11 cellular contexts compared by ENCODE assay signal in the genomic region with DNA sequence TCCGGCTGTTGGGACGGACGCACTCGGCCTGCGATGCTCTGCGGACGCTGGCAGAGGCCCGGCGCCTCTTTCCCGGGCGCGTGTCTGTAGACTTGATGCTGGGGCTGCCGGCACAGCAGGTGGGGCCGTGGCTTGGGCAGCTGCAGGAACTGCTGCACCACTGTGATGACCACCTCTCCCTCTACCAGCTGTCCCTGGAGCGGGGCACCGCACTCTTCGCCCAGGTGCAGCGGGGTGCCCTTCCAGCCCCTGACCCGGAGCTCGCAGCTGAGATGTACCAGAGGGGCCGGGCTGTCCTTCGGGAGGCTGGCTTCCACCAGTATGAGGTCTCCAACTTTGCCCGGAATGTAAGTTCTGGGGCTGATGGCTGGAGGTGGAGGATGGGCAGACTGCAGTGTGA. TPM values are rescaled to one million over a fixed set of nuclear protein-coding genes. Genes with fewer than 3 reads are reported as not detected.
A peak's percentile ranks its signal among the peaks of the same experiment; 100 is the strongest.
DNase-seq lines count a peak whose midpoint lies in the region; ATAC-seq, FAIRE-seq and TF ChIP-seq lines count a peak whose summit lies in the region.
"Had no signal": no experiment of that assay in that cellular context is flagged by ENCODE, and none has a peak within 500 bp of the region (broad histone marks: within the 10 kb centered on the region; RNA-seq: fewer than 3 reads in every experiment).

No MANE protein-coding gene starts in this region.

- ATAC-seq in K562 (no peak), GM19328 (IDR thresholded peaks at IDR 0.05; ENCODE audit: unreplicated experiment) (no peak), HG03175 (IDR thresholded peaks at IDR 0.05; ENCODE audit: unreplicated experiment) (no peak)

- in situ Hi-C loops in K562 (cut with MboI) = no loop called here

- H4K20me1 ChIP-seq in KMS-11 (ENCODE audit: insufficient read depth) (no peaks in the 10 kb centered on the region), K562 (replicated peaks; ENCODE audit: control insufficient read depth, insufficient read depth, low read length) (no peaks in the 10 kb centered on the region)

- H3K4me2 ChIP-seq in KMS-11 = peak overlapping the region; percentile 64; the same call in 1 of the 2 replicates
- no peak overlapping the region for H3K4me2 ChIP-seq in K562 (ENCODE audit: insufficient read depth, low read length)

- no peaks in the 10 kb centered on the region for H3K27me3 ChIP-seq in KMS-11 (ENCODE audit: insufficient read depth, low read depth)
- no peaks in the 10 kb centered on the region for H3K27me3 ChIP-seq in K562 (ENCODE audit: control insufficient read depth in 2 of 2, insufficient read depth in 2 of 2, low read length in 2 of 2)
- H3K27me3 ChIP-seq in muscle layer of duodenum (ENCODE audit: low read depth, low read length) = no peaks in the 10 kb centered on the region
- no peaks in the 10 kb centered on the region for H3K27me3 ChIP-seq in subcutaneous abdominal adipose tissue (ENCODE audit: control insufficient read depth in 5 of 5, insufficient read depth in 4 of 5, low read length in 5 of 5)
- H3K27me3 ChIP-seq: left lung had no signal

- no peaks in the 10 kb centered on the region for H3K9me3 ChIP-seq in K562 (replicated peaks; ENCODE audit: control insufficient read depth, insufficient read depth, low read depth, low read length)
- no peaks in the 10 kb centered on the region for H3K9me3 ChIP-seq in muscle layer of duodenum (ENCODE audit: control insufficient read depth in 1 of 2, low read length in 2 of 2)
- no peaks in the 10 kb centered on the region for H3K9me3 ChIP-seq in subcutaneous abdominal adipose tissue (ENCODE audit: control insufficient read depth in 5 of 5, low read length in 5 of 5)
- H3K9me3 ChIP-seq: left lung had no signal

- TF ChIP-seq POLR2A in K562 (conservative IDR thresholded peaks at IDR 0.05) = no peak

- H3K4me1 ChIP-seq in KMS-11 (ENCODE audit: low read depth, poor library complexity, severe bottlenecking) (peaks cover 26% of the 10 kb centered on the region), K562 (replicated peaks in 1 of 2; ENCODE audit: control insufficient read depth in 2 of 2, insufficient read depth in 2 of 2, low read length in 2 of 2) (peaks cover 9 to 28% of the 10 kb centered on the region in 2 experiments; a peak in 4 of 5 replicates), muscle layer of duodenum (ENCODE audit: control insufficient read depth in 1 of 2, insufficient read depth in 2 of 2, low read length in 2 of 2) (peaks cover 0 to 28% of the 10 kb centered on the region in 2 donors), subcutaneous abdominal adipose tissue (ENCODE audit: control insufficient read depth in 5 of 5, insufficient read depth in 5 of 5, low read length in 5 of 5) (peaks cover 12 to 49% (median 42%) of the 10 kb centered on the region in 5 donors)

- intact Hi-C loops in K562 (cut with micrococcal nuclease) = loop anchor here (1.0 to 5.0 kb wide), 5 partner anchors 65 to 360 kb away; a partner anchor contains a TSS

- WGBS in K562 (ENCODE audit: insufficient coverage, low coverage, missing lambda C conversion rate) = 67% methylated on average over 18 of the region's 23 CpGs

- POLR2A ChIA-PET in K562 (lab: Yijun Ruan, JAX) = interaction anchor here (1.1 kb wide), 1 partner anchor 40 kb away, joined by 3 read pairs; no protein-coding TSS in a partner anchor

- TF ChIP-seq EP300 in K562 (IDR thresholded peaks at IDR 0.05; ENCODE audit: low read length) = no peak

- CTCF ChIA-PET in K562 (lab: Yijun Ruan, JAX; ENCODE audit: low intra/inter-chr PET ratio) = interaction anchor here (0.7 to 1.2 kb wide), 5 partner anchors 65 to 359 kb away, joined by 3 to 6 read pairs (median 5); a partner anchor contains a TSS

- BruUV-seq in K562 (replicated peaks; lab: Mats Ljungman, UMichigan) = no TSS peak

- TF ChIP-seq CTCF in KMS-11 (conservative IDR thresholded peaks at IDR 0.05; ENCODE audit: low read depth, low read length) = no peak
- TF ChIP-seq CTCF in K562 (IDR thresholded peaks at IDR 0.05 in 2 of 3, conservative IDR thresholded peaks at IDR 0.05 in 1 of 3; ENCODE audit: insufficient read depth in 2 of 3, low read depth in 1 of 3, low read length in 3 of 3) = no peak

- H3K79me2 ChIP-seq in KMS-11 (ENCODE audit: insufficient read depth, low read depth) = peaks cover 11% of the 10 kb centered on the region; the same call in 1 of the 2 replicates
- H3K79me2 ChIP-seq in K562 (ENCODE audit: control insufficient read depth, insufficient read depth, low read length) = peaks cover 18% of the 10 kb centered on the region

- H2AFZ ChIP-seq in KMS-11 (ENCODE audit: low read depth) (no peak overlapping the region), K562 (ENCODE audit: low read depth, low read length) (no peak overlapping the region)

- H3K36me3 ChIP-seq in KMS-11 (ENCODE audit: insufficient read depth) = no peaks in the 10 kb centered on the region
- peaks cover 53% of the 10 kb centered on the region for H3K36me3 ChIP-seq in K562 (ENCODE audit: control insufficient read depth, insufficient read depth, low read length)
- peaks cover 24 to 31% of the 10 kb centered on the region in 2 donors for H3K36me3 ChIP-seq in muscle layer of duodenum (ENCODE audit: control insufficient read depth in 1 of 2, insufficient read depth in 2 of 2, low read length in 2 of 2)
- H3K36me3 ChIP-seq in subcutaneous abdominal adipose tissue (ENCODE audit: control insufficient read depth in 5 of 5, insufficient read depth in 5 of 5, low read length in 5 of 5) = peaks cover 4 to 40% (median 33%) of the 10 kb centered on the region in 5 donors

- DNase-seq in K562 (ENCODE audit: extremely low read depth in 1 of 4, low spot score in 3 of 4) = no peak
- DNase-seq in middle frontal gyrus (ENCODE audit: extremely low spot score, low spot score) = no peak

- FAIRE-seq in K562 (lab: Jason Lieb, UNC) = no peak

- H3K9ac ChIP-seq in KMS-11 (no peak overlapping the region), K562 (ENCODE audit: insufficient read depth in 1 of 2, low read depth in 2 of 2, low read length in 2 of 2) (peak overlapping the region in 1 of 2 experiments; percentile 82; a peak in 2 of 4 replicates), subcutaneous abdominal adipose tissue (ENCODE audit: low read length in 5 of 5) (peak overlapping the region in 3 of 5 donors; percentile 4 to 68 (median 8))

- no peaks in the 10 kb centered on the region for H3K9me1 ChIP-seq in K562 (ENCODE audit: control insufficient read depth, insufficient read depth, low read length)

- H3K27ac ChIP-seq in KMS-11 = no peak overlapping the region
- H3K27ac ChIP-seq in K562 (ENCODE audit: extremely low read depth, low read depth, low read length) = no peak overlapping the region
- H3K27ac ChIP-seq in muscle layer of duodenum (ENCODE audit: low read length) = peak overlapping the region; percentile 63
- peak overlapping the region; percentile 85 for H3K27ac ChIP-seq in subcutaneous abdominal adipose tissue (ENCODE audit: low read depth, low read length)

- no peak for TF ChIP-seq RAD21 in K562 (CRISPR knock-in tag; conservative IDR thresholded peaks at IDR 0.05 in 1 of 2, IDR thresholded peaks at IDR 0.05 in 1 of 2)

- H3K4me3 ChIP-seq in KMS-11 (IDR thresholded peaks at IDR 0.05; ENCODE audit: insufficient read depth, low read depth, low read length) (no peak overlapping the region), K562 (no peak overlapping the region), muscle layer of duodenum (ENCODE audit: low read depth in 1 of 2, low read length in 2 of 2) (no peak overlapping the region), subcutaneous abdominal adipose tissue (ENCODE audit: low read depth in 1 of 5, low read length in 5 of 5) (no peak overlapping the region)
- H3K4me3 ChIP-seq: left lung had no signal

RNA-seq across cellular contexts. Expression of a gene that starts 3.5 kb away (rescaled TPM):
- 82.5 and 106 TPM in 2 replicates for total RNA-seq in K562 (2011; cell fraction: chromatin; rRNA removed; ENCODE audit: low replicate concordance)
- total RNA-seq in K562 (2011; cell fraction: nucleolus; rRNA removed) = 91.9 and 98.4 TPM in 2 replicates
- 76.1 and 86.0 TPM in 2 replicates for total RNA-seq in K562 (2011; cell fraction: nucleoplasm; rRNA removed)
- total RNA-seq in K562 (2014; rRNA removed) (27.3 and 39.7 TPM in 2 replicates), K562 (2014; rRNA removed; fragmentation: Illumina TruSeq; extraction: Trizol) (24.5 and 26.8 TPM in 2 replicates), K562 (2015; rRNA removed; fragmentation: Illumina TruSeq; extraction: Trizol) (25.9 and 26.2 TPM in 2 replicates), K562 (2021) (41.9 and 44.0 TPM in 2 replicates)
- polyA plus RNA-seq in K562 (2011; rRNA removed) (37.3 and 40.0 TPM in 2 replicates), K562 (2014; fragmentation: Illumina TruSeq; extraction: Trizol) (23.1 and 24.9 TPM in 2 replicates), K562 (2014; fragmentation: Nextera tagmentation; extraction: Ambion mirVana) (1 to 10 TPM; 4.5 to 5.2 TPM), K562 (2014; rRNA removed) (42.5 and 44.8 TPM in 2 replicates)
- 24.5 and 36.5 TPM in 2 replicates for polyA plus RNA-seq in K562 (2011; cell fraction: cytosol; rRNA removed)
- polyA plus RNA-seq in K562 (2011; cell fraction: nucleus; rRNA removed) = 190 and 193 TPM in 2 replicates
- polyA plus RNA-seq in K562 (2012) = 23.1 and 26.7 TPM in 2 replicates
- 22.7 and 23.6 TPM in 2 replicates for polyA minus RNA-seq in K562 (2011; rRNA and poly(A)+ RNA removed)
- 10.9 and 17.9 TPM in 2 replicates for polyA minus RNA-seq in K562 (2011; cell fraction: cytosol; rRNA and poly(A)+ RNA removed)
- 60.3 and 71.5 TPM in 2 replicates for polyA minus RNA-seq in K562 (2011; cell fraction: nucleus; rRNA and poly(A)+ RNA removed)

RNA-seq across cellular contexts. Expression of a gene that starts 13.4 kb away (rescaled TPM):
- total RNA-seq in K562 (2011; cell fraction: chromatin; rRNA removed; ENCODE audit: low replicate concordance) = not detected in 2 replicates
- total RNA-seq in K562 (2011; cell fraction: nucleolus; rRNA removed) = not detected in 2 replicates
- not detected in 2 replicates for total RNA-seq in K562 (2011; cell fraction: nucleoplasm; rRNA removed)
- not detected in 2 replicates for total RNA-seq in K562 (2014; rRNA removed)
- not detected in 2 replicates for total RNA-seq in K562 (2014; rRNA removed; fragmentation: Illumina TruSeq; extraction: Trizol)
- not detected in 2 replicates for total RNA-seq in K562 (2015; rRNA removed; fragmentation: Illumina TruSeq; extraction: Trizol)
- not detected in 2 replicates for total RNA-seq in K562 (2021)
- polyA plus RNA-seq in K562 (2011; rRNA removed) = not detected in 2 replicates
- polyA plus RNA-seq in K562 (2011; cell fraction: cytosol; rRNA removed) = not detected in 2 replicates
- polyA plus RNA-seq in K562 (2011; cell fraction: nucleus; rRNA removed) = not detected in 2 replicates
- polyA plus RNA-seq in K562 (2012) = 0.12 and 0.15 TPM in 2 replicates
- not detected in 2 replicates for polyA plus RNA-seq in K562 (2014; fragmentation: Illumina TruSeq; extraction: Trizol)
- polyA plus RNA-seq in K562 (2014; fragmentation: Nextera tagmentation; extraction: Ambion mirVana) = not detected
- polyA plus RNA-seq in K562 (2014; rRNA removed) = not detected in 2 replicates
- not detected in 2 replicates for polyA minus RNA-seq in K562 (2011; rRNA and poly(A)+ RNA removed)
- not detected in 2 replicates for polyA minus RNA-seq in K562 (2011; cell fraction: cytosol; rRNA and poly(A)+ RNA removed)
- not detected in 2 replicates for polyA minus RNA-seq in K562 (2011; cell fraction: nucleus; rRNA and poly(A)+ RNA removed)
- total RNA-seq: activated naive CD4-positive, alpha-beta T cell treated with anti-CD3 and anti-CD28 coated beads, Interleukin-2, amount 50 U/mL, for 72 hours; CD4-positive, alpha-beta memory T cell had no signal
- polyA plus RNA-seq: urinary bladder had no signal

RNA-seq across cellular contexts. Expression of a gene that starts 26.1 kb away (rescaled TPM):
- total RNA-seq in K562 (2011; cell fraction: chromatin; rRNA removed; ENCODE audit: low replicate concordance) = not detected in 2 replicates
- total RNA-seq in K562 (2011; cell fraction: nucleolus; rRNA removed) = 0.50 TPM in 1 of 2 replicates, not detected in the other
- 0.31 and 1.5 TPM in 2 replicates for total RNA-seq in K562 (2011; cell fraction: nucleoplasm; rRNA removed)
- total RNA-seq in K562 (2014; rRNA removed) = not detected in 2 replicates
- total RNA-seq in K562 (2014; rRNA removed; fragmentation: Illumina TruSeq; extraction: Trizol) = not detected in 2 replicates
- total RNA-seq in K562 (2015; rRNA removed; fragmentation: Illumina TruSeq; extraction: Trizol) = not detected in 2 replicates
- total RNA-seq in K562 (2021) = not detected in 2 replicates
- not detected in 2 replicates for polyA plus RNA-seq in K562 (2011; rRNA removed)
- not detected in 2 replicates for polyA plus RNA-seq in K562 (2011; cell fraction: cytosol; rRNA removed)
- polyA plus RNA-seq in K562 (2011; cell fraction: nucleus; rRNA removed) = 0.07 TPM in 1 of 2 replicates, not detected in the other
- not detected in 2 replicates for polyA plus RNA-seq in K562 (2012)
- polyA plus RNA-seq in K562 (2014; fragmentation: Illumina TruSeq; extraction: Trizol) = not detected in 2 replicates
- polyA plus RNA-seq in K562 (2014; fragmentation: Nextera tagmentation; extraction: Ambion mirVana) = not detected
- not detected in 2 replicates for polyA plus RNA-seq in K562 (2014; rRNA removed)
- not detected in 2 replicates for polyA minus RNA-seq in K562 (2011; rRNA and poly(A)+ RNA removed)
- not detected in 2 replicates for polyA minus RNA-seq in K562 (2011; cell fraction: cytosol; rRNA and poly(A)+ RNA removed)
- polyA minus RNA-seq in K562 (2011; cell fraction: nucleus; rRNA and poly(A)+ RNA removed) = not detected in 2 replicates

RNA-seq across cellular contexts. Expression of a gene that starts 50.4 kb away (rescaled TPM):
- 0.09 TPM in 1 of 2 replicates, not detected in the other for total RNA-seq in K562 (2011; cell fraction: chromatin; rRNA removed; ENCODE audit: low replicate concordance)
- total RNA-seq in K562 (2011; cell fraction: nucleolus; rRNA removed) = 0.33 TPM in 1 of 2 replicates, not detected in the other
- total RNA-seq in K562 (2011; cell fraction: nucleoplasm; rRNA removed) = not detected in 2 replicates
- not detected in 2 replicates for total RNA-seq in K562 (2014; rRNA removed)
- total RNA-seq in K562 (2014; rRNA removed; fragmentation: Illumina TruSeq; extraction: Trizol) = not detected in 2 replicates
- total RNA-seq in K562 (2015; rRNA removed; fragmentation: Illumina TruSeq; extraction: Trizol) = not detected in 2 replicates
- total RNA-seq in K562 (2021) = 0.16 TPM in 2 replicates
- polyA plus RNA-seq in K562 (2011; rRNA removed) = not detected in 2 replicates
- polyA plus RNA-seq in K562 (2011; cell fraction: cytosol; rRNA removed) = 0.01 TPM in 1 of 2 replicates, not detected in the other
- 0.04 and 0.07 TPM in 2 replicates for polyA plus RNA-seq in K562 (2011; cell fraction: nucleus; rRNA removed)
- not detected in 2 replicates for polyA plus RNA-seq in K562 (2012)
- not detected in 2 replicates for polyA plus RNA-seq in K562 (2014; fragmentation: Illumina TruSeq; extraction: Trizol)
- not detected for polyA plus RNA-seq in K562 (2014; fragmentation: Nextera tagmentation; extraction: Ambion mirVana)
- not detected in 2 replicates for polyA plus RNA-seq in K562 (2014; rRNA removed)
- polyA minus RNA-seq in K562 (2011; rRNA and poly(A)+ RNA removed) = 0.09 TPM in 1 of 2 replicates, not detected in the other
- polyA minus RNA-seq in K562 (2011; cell fraction: cytosol; rRNA and poly(A)+ RNA removed) = not detected in 2 replicates
- polyA minus RNA-seq in K562 (2011; cell fraction: nucleus; rRNA and poly(A)+ RNA removed) = 0.11 TPM in 1 of 2 replicates, not detected in the other
- total RNA-seq: activated naive CD4-positive, alpha-beta T cell treated with anti-CD3 and anti-CD28 coated beads, Interleukin-2, amount 50 U/mL, for 72 hours; CD4-positive, alpha-beta memory T cell had no signal
- polyA plus RNA-seq: CD4-positive, alpha-beta memory T cell had no signal

RNA-seq across cellular contexts. Expression of a gene that starts 56.1 kb away (rescaled TPM):
- 7.3 and 27.3 TPM in 2 replicates for total RNA-seq in K562 (2011; cell fraction: chromatin; rRNA removed; ENCODE audit: low replicate concordance)
- total RNA-seq in K562 (2011; cell fraction: nucleolus; rRNA removed) = 14.8 and 20.1 TPM in 2 replicates
- 10.8 and 12.2 TPM in 2 replicates for total RNA-seq in K562 (2011; cell fraction: nucleoplasm; rRNA removed)
- total RNA-seq in K562 (2014; rRNA removed) (3.1 and 5.0 TPM in 2 replicates), K562 (2014; rRNA removed; fragmentation: Illumina TruSeq; extraction: Trizol) (2.3 and 2.9 TPM in 2 replicates), K562 (2015; rRNA removed; fragmentation: Illumina TruSeq; extraction: Trizol) (4.1 and 4.4 TPM in 2 replicates), K562 (2021) (6.1 and 6.2 TPM in 2 replicates)
- polyA plus RNA-seq in K562 (2011; rRNA removed) (3.5 and 11.4 TPM in 2 replicates), K562 (2014; fragmentation: Illumina TruSeq; extraction: Trizol) (3.0 and 5.4 TPM in 2 replicates), K562 (2014; fragmentation: Nextera tagmentation; extraction: Ambion mirVana) (1 to 10 TPM in 1 of 2 experiments, under 1 TPM in 1; 0.89 to 1.5 TPM), K562 (2014; rRNA removed) (4.9 and 7.2 TPM in 2 replicates)
- 5.9 and 9.2 TPM in 2 replicates for polyA plus RNA-seq in K562 (2011; cell fraction: cytosol; rRNA removed)
- polyA plus RNA-seq in K562 (2011; cell fraction: nucleus; rRNA removed) = 22.4 and 48.3 TPM in 2 replicates
- polyA plus RNA-seq in K562 (2012) = 4.7 and 17.1 TPM in 2 replicates
- polyA minus RNA-seq in K562 (2011; rRNA and poly(A)+ RNA removed) = 6.7 and 8.8 TPM in 2 replicates
- 3.3 and 5.7 TPM in 2 replicates for polyA minus RNA-seq in K562 (2011; cell fraction: cytosol; rRNA and poly(A)+ RNA removed)
- polyA minus RNA-seq in K562 (2011; cell fraction: nucleus; rRNA and poly(A)+ RNA removed) = 12.0 and 22.5 TPM in 2 replicates

Comparison
In these comparisons a context has a peak if more than half of its experiments do, and no peak if none do; other contexts are left out.
1. H3K27ac ChIP-seq: peak in muscle layer of duodenum (single experiment) and subcutaneous abdominal adipose tissue (single experiment); none in KMS-11 (single experiment) and K562 (single experiment).